1 cellular context compared by ENCODE assay signal in genomic region chr1:31955917-31956736, GRCh38.
TF ChIP-seq lines count a peak whose summit lies in the region.

No MANE protein-coding gene starts in this region.

TF ChIP-seq in K562, 482 proteins besides CTCF, POLR2A, EP300 and RAD21 (continued from another document and continues in another):
- TF ChIP-seq, protein P1, sequence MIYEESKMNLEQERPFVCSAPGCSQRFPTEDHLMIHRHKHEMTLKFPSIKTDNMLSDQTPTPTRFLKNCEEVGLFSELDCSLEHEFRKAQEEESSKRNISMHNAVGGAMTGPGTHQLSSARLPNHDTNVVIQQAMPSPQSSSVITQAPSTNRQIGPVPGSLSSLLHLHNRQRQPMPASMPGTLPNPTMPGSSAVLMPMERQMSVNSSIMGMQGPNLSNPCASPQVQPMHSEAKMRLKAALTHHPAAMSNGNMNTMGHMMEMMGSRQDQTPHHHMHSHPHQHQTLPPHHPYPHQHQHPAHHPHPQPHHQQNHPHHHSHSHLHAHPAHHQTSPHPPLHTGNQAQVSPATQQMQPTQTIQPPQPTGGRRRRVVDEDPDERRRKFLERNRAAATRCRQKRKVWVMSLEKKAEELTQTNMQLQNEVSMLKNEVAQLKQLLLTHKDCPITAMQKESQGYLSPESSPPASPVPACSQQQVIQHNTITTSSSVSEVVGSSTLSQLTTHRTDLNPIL (CRISPR knock-in tag; IDR thresholded peaks at IDR 0.05), result no peak
- TF ChIP-seq ZNF282 (CRISPR knock-in tag; IDR thresholded peaks at IDR 0.05), result no peak
- no peak for TF ChIP-seq PRPF4 (IDR thresholded peaks at IDR 0.05; ENCODE audit: insufficient read depth, low read depth, low read length, poor library complexity, severe bottlenecking)
- TF ChIP-seq RBM14 (IDR thresholded peaks at IDR 0.05; ENCODE audit: borderline replicate concordance, insufficient read depth, low read depth, low read length), result no peak
- TF ChIP-seq, protein P2, sequence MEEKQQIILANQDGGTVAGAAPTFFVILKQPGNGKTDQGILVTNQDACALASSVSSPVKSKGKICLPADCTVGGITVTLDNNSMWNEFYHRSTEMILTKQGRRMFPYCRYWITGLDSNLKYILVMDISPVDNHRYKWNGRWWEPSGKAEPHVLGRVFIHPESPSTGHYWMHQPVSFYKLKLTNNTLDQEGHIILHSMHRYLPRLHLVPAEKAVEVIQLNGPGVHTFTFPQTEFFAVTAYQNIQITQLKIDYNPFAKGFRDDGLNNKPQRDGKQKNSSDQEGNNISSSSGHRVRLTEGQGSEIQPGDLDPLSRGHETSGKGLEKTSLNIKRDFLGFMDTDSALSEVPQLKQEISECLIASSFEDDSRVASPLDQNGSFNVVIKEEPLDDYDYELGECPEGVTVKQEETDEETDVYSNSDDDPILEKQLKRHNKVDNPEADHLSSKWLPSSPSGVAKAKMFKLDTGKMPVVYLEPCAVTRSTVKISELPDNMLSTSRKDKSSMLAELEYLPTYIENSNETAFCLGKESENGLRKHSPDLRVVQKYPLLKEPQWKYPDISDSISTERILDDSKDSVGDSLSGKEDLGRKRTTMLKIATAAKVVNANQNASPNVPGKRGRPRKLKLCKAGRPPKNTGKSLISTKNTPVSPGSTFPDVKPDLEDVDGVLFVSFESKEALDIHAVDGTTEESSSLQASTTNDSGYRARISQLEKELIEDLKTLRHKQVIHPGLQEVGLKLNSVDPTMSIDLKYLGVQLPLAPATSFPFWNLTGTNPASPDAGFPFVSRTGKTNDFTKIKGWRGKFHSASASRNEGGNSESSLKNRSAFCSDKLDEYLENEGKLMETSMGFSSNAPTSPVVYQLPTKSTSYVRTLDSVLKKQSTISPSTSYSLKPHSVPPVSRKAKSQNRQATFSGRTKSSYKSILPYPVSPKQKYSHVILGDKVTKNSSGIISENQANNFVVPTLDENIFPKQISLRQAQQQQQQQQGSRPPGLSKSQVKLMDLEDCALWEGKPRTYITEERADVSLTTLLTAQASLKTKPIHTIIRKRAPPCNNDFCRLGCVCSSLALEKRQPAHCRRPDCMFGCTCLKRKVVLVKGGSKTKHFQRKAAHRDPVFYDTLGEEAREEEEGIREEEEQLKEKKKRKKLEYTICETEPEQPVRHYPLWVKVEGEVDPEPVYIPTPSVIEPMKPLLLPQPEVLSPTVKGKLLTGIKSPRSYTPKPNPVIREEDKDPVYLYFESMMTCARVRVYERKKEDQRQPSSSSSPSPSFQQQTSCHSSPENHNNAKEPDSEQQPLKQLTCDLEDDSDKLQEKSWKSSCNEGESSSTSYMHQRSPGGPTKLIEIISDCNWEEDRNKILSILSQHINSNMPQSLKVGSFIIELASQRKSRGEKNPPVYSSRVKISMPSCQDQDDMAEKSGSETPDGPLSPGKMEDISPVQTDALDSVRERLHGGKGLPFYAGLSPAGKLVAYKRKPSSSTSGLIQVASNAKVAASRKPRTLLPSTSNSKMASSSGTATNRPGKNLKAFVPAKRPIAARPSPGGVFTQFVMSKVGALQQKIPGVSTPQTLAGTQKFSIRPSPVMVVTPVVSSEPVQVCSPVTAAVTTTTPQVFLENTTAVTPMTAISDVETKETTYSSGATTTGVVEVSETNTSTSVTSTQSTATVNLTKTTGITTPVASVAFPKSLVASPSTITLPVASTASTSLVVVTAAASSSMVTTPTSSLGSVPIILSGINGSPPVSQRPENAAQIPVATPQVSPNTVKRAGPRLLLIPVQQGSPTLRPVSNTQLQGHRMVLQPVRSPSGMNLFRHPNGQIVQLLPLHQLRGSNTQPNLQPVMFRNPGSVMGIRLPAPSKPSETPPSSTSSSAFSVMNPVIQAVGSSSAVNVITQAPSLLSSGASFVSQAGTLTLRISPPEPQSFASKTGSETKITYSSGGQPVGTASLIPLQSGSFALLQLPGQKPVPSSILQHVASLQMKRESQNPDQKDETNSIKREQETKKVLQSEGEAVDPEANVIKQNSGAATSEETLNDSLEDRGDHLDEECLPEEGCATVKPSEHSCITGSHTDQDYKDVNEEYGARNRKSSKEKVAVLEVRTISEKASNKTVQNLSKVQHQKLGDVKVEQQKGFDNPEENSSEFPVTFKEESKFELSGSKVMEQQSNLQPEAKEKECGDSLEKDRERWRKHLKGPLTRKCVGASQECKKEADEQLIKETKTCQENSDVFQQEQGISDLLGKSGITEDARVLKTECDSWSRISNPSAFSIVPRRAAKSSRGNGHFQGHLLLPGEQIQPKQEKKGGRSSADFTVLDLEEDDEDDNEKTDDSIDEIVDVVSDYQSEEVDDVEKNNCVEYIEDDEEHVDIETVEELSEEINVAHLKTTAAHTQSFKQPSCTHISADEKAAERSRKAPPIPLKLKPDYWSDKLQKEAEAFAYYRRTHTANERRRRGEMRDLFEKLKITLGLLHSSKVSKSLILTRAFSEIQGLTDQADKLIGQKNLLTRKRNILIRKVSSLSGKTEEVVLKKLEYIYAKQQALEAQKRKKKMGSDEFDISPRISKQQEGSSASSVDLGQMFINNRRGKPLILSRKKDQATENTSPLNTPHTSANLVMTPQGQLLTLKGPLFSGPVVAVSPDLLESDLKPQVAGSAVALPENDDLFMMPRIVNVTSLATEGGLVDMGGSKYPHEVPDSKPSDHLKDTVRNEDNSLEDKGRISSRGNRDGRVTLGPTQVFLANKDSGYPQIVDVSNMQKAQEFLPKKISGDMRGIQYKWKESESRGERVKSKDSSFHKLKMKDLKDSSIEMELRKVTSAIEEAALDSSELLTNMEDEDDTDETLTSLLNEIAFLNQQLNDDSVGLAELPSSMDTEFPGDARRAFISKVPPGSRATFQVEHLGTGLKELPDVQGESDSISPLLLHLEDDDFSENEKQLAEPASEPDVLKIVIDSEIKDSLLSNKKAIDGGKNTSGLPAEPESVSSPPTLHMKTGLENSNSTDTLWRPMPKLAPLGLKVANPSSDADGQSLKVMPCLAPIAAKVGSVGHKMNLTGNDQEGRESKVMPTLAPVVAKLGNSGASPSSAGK (IDR thresholded peaks at IDR 0.05), result no peak
- no peak for TF ChIP-seq FOXA1 (IDR thresholded peaks at IDR 0.05; ENCODE audit: borderline replicate concordance)
- no peak for TF ChIP-seq MCM3 (IDR thresholded peaks at IDR 0.05)
- TF ChIP-seq HIVEP1 (CRISPR knock-in tag; IDR thresholded peaks at IDR 0.05), result no peak
- no peak for TF ChIP-seq SRSF1 (IDR thresholded peaks at IDR 0.05; ENCODE audit: low read depth, low read length)
- TF ChIP-seq ZNF224 (CRISPR knock-in tag; IDR thresholded peaks at IDR 0.05), result no peak
- TF ChIP-seq ZNF830 (CRISPR knock-in tag; IDR thresholded peaks at IDR 0.05), result no peak
- TF ChIP-seq ID3 (CRISPR knock-in tag; IDR thresholded peaks at IDR 0.05), result no peak
- no peak; the same call in none of the 2 replicates for TF ChIP-seq ID3 (tag; IDR thresholded peaks at IDR 0.05)
- no peak for TF ChIP-seq CBX2 (IDR thresholded peaks at IDR 0.05; ENCODE audit: insufficient read depth, low read length, poor library complexity, severe bottlenecking)
- peak; percentile 95 for TF ChIP-seq JUND (IDR thresholded peaks at IDR 0.05; ENCODE audit: borderline replicate concordance, low read depth, low read length)
- TF ChIP-seq JUND (tag; IDR thresholded peaks at IDR 0.05; ENCODE audit: borderline replicate concordance, low read depth, low read length), result peak; percentile 93; the same call in 2 of the 3 replicates
- TF ChIP-seq MXI1 (IDR thresholded peaks at IDR 0.05; ENCODE audit: low read depth, low read length), result no peak
- TF ChIP-seq, protein P3, sequence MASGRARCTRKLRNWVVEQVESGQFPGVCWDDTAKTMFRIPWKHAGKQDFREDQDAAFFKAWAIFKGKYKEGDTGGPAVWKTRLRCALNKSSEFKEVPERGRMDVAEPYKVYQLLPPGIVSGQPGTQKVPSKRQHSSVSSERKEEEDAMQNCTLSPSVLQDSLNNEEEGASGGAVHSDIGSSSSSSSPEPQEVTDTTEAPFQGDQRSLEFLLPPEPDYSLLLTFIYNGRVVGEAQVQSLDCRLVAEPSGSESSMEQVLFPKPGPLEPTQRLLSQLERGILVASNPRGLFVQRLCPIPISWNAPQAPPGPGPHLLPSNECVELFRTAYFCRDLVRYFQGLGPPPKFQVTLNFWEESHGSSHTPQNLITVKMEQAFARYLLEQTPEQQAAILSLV (tag; IDR thresholded peaks at IDR 0.05), result no peak; the same call in 1 of the 2 replicates
- peak; percentile 90 for TF ChIP-seq ARID1B (IDR thresholded peaks at IDR 0.05)
- TF ChIP-seq SUPT5H (IDR thresholded peaks at IDR 0.05), result peak; percentile 68
- peak; percentile 15; the same call in 1 of the 2 replicates for TF ChIP-seq ZNF384 (IDR thresholded peaks at IDR 0.05; ENCODE audit: low read depth, low read length)
- no peak for TF ChIP-seq XRCC3 (IDR thresholded peaks at IDR 0.05)
- no peak for TF ChIP-seq ZNF354B (CRISPR knock-in tag; IDR thresholded peaks at IDR 0.05)
- TF ChIP-seq NFE2 (IDR thresholded peaks at IDR 0.05; ENCODE audit: low read depth), result peak; percentile 98
- TF ChIP-seq, protein P4, sequence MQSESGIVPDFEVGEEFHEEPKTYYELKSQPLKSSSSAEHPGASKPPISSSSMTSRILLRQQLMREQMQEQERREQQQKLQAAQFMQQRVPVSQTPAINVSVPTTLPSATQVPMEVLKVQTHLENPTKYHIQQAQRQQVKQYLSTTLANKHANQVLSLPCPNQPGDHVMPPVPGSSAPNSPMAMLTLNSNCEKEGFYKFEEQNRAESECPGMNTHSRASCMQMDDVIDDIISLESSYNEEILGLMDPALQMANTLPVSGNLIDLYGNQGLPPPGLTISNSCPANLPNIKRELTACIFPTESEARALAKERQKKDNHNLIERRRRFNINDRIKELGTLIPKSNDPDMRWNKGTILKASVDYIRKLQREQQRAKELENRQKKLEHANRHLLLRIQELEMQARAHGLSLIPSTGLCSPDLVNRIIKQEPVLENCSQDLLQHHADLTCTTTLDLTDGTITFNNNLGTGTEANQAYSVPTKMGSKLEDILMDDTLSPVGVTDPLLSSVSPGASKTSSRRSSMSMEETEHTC (IDR thresholded peaks at IDR 0.05), result no peak
- TF ChIP-seq MTA3 (IDR thresholded peaks at IDR 0.05; ENCODE audit: borderline replicate concordance), result peak; percentile 91
- TF ChIP-seq FOXJ2 (tag; IDR thresholded peaks at IDR 0.05), result no peak
- TF ChIP-seq MYC (IDR thresholded peaks at IDR 0.05; ENCODE audit: low read depth, low read length), result peak; percentile 36; the same call in 1 of the 2 replicates
- TF ChIP-seq MYC (CRISPR knock-in tag; IDR thresholded peaks at IDR 0.05; ENCODE audit: borderline replicate concordance, low read depth), result no peak
- TF ChIP-seq, protein P5, sequence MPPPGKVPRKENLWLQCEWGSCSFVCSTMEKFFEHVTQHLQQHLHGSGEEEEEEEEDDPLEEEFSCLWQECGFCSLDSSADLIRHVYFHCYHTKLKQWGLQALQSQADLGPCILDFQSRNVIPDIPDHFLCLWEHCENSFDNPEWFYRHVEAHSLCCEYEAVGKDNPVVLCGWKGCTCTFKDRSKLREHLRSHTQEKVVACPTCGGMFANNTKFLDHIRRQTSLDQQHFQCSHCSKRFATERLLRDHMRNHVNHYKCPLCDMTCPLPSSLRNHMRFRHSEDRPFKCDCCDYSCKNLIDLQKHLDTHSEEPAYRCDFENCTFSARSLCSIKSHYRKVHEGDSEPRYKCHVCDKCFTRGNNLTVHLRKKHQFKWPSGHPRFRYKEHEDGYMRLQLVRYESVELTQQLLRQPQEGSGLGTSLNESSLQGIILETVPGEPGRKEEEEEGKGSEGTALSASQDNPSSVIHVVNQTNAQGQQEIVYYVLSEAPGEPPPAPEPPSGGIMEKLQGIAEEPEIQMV (tag; conservative IDR thresholded peaks at IDR 0.05; ENCODE audit: low read depth), result no peak; the same call in 1 of the 2 replicates
- no peak for TF ChIP-seq ELK3 (CRISPR knock-in tag; IDR thresholded peaks at IDR 0.05)
- peak; percentile 26 to 69; a peak in 2 of 4 replicates for TF ChIP-seq MLLT1 (IDR thresholded peaks at IDR 0.05)
- TF ChIP-seq POU5F1 (IDR thresholded peaks at IDR 0.05; ENCODE audit: borderline replicate concordance, low read depth, low read length, partially characterized antibody), result no peak
- TF ChIP-seq BCLAF1 (IDR thresholded peaks at IDR 0.05; ENCODE audit: borderline replicate concordance in 1 of 2, control insufficient read depth in 1 of 2, low read depth in 2 of 2, low read length in 1 of 2), result 0 out of 4 replicates have a peak, but pooled peaks of 1 of the 2 experiments have one; percentile 66
- no peak for TF ChIP-seq ZNF764 (CRISPR knock-in tag; IDR thresholded peaks at IDR 0.05; ENCODE audit: low read depth)
- TF ChIP-seq MTA2 (IDR thresholded peaks at IDR 0.05; ENCODE audit: low read depth), result no peak; the same call in 1 of the 2 replicates
